ENCODE assay signal across 14 cellular contexts in the genomic region with DNA sequence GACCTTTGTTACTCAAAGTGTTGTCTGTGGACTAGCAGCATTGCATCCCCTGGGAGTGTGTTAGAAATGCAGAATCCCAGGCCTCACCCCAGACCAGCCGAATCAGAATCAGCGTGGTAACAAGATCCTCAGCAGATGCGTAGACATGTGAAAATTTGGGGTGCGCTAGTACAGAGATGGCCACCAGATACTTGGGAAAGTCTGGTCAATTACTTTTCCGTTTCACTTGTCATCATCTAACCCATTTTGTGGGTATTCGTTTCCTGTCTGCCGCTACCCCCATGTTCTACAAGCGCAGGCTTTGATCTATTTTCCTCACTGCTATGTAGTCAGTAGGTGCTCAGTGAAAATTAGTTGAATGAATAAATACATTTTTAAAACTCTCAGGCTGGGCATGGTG. TPM values are rescaled to one million over a fixed set of nuclear protein-coding genes. Genes with fewer than 3 reads are reported as not detected.
DNase-seq lines count a peak whose midpoint lies in the region; ATAC-seq and TF ChIP-seq lines count a peak whose summit lies in the region.
"Had no signal": no experiment of that assay in that cellular context is flagged by ENCODE, and none has a peak within 500 bp of the region (broad histone marks: within the 10 kb centered on the region; RNA-seq: fewer than 3 reads in every experiment).

No MANE protein-coding gene starts in this region.

- no peak overlapping the region for H3K4me3 Mint-ChIP-seq in activated naive CD4-positive, alpha-beta T cell treated with anti-CD3 and anti-CD28 coated beads, Interleukin-2, amount 50 U/mL, for 24 hours
- H3K4me3 Mint-ChIP-seq in activated naive CD4-positive, alpha-beta T cell treated with anti-CD3 and anti-CD28 coated beads for 36 hours, result no peak overlapping the region
- H3K4me3 Mint-ChIP-seq: brain, type B pancreatic cell had no signal

- no peaks in the 10 kb centered on the region for H3K27me3 Mint-ChIP-seq in activated naive CD4-positive, alpha-beta T cell treated with anti-CD3 and anti-CD28 coated beads, Interleukin-2, amount 50 U/mL, for 24 hours
- H3K27me3 Mint-ChIP-seq in activated naive CD4-positive, alpha-beta T cell treated with anti-CD3 and anti-CD28 coated beads for 36 hours (ENCODE audit: low read depth), result no peaks in the 10 kb centered on the region
- H3K27me3 Mint-ChIP-seq: type B pancreatic cell had no signal

- no peaks in the 10 kb centered on the region for H3K9me2 ChIP-seq in OCI-LY7 (ENCODE audit: insufficient read depth, low read length)

- TF ChIP-seq CTCF in OCI-LY7 (conservative IDR thresholded peaks at IDR 0.05; ENCODE audit: low read length), result no peak

- intact Hi-C loops in activated naive CD4-positive, alpha-beta T cell treated with anti-CD3 and anti-CD28 coated beads for 36 hours (cut with micrococcal nuclease), result no loop called here
- intact Hi-C loops in OCI-LY7 (cut with micrococcal nuclease; ENCODE audit: unreplicated experiment), result no loop called here

- H3K9me3 ChIP-seq in OCI-LY7 (ENCODE audit: low read length), result no peaks in the 10 kb centered on the region
- H3K9me3 ChIP-seq: HAP-1 had no signal

- no peaks in the 10 kb centered on the region for H3K36me3 Mint-ChIP-seq in activated naive CD4-positive, alpha-beta T cell treated with anti-CD3 and anti-CD28 coated beads, Interleukin-2, amount 50 U/mL, for 24 hours
- no peaks in the 10 kb centered on the region for H3K36me3 Mint-ChIP-seq in activated naive CD4-positive, alpha-beta T cell treated with anti-CD3 and anti-CD28 coated beads for 36 hours (ENCODE audit: low read depth)
- H3K36me3 Mint-ChIP-seq: brain, type B pancreatic cell had no signal

- H3K27ac ChIP-seq in OCI-LY7 (ENCODE audit: low read depth, low read length, poor library complexity, severe bottlenecking), result no peak overlapping the region

- H3K4me3 ChIP-seq in OCI-LY7 (ENCODE audit: low read depth, low read length, poor library complexity, severe bottlenecking), result peak overlapping the region; percentile 15
- H3K4me3 ChIP-seq: HAP-1 had no signal

- BruUV-seq in OCI-LY7 (replicated peaks; lab: Mats Ljungman, UMichigan), result no TSS peak

- peaks cover 22% of the 10 kb centered on the region for H3K4me1 Mint-ChIP-seq in activated naive CD4-positive, alpha-beta T cell treated with anti-CD3 and anti-CD28 coated beads, Interleukin-2, amount 50 U/mL, for 24 hours
- peaks cover 19% of the 10 kb centered on the region for H3K4me1 Mint-ChIP-seq in activated naive CD4-positive, alpha-beta T cell treated with anti-CD3 and anti-CD28 coated beads for 36 hours (ENCODE audit: low read depth)
- H3K4me1 Mint-ChIP-seq: brain had no signal

- ATAC-seq in HG02610 (IDR thresholded peaks at IDR 0.05; ENCODE audit: unreplicated experiment) (peak; percentile 55), GM18517 (IDR thresholded peaks at IDR 0.05; ENCODE audit: unreplicated experiment) (no peak)
- ATAC-seq: left lobe of liver had no signal

- DNase-seq in activated naive CD4-positive, alpha-beta T cell treated with anti-CD3 and anti-CD28 coated beads for 36 hours, result no peak
- DNase-seq in OCI-LY7 (ENCODE audit: low spot score) (no peak), germinal center (ENCODE audit: low spot score) (no peak), SKM-1 treated with dmso at 0.1 percent for 144 hours (lab: John Stamatoyannopoulos, UW; ENCODE audit: unreplicated experiment) (no peak)
- DNase-seq in stimulated activated CD8-positive, alpha-beta memory T cell treated with anti-CD3 and anti-CD28 coated beads, Interleukin-4, amount 100 ng/mL, for 48 hours, result no peak
- DNase-seq: MV-4-11, NCI-H2227 treated with DMSO at 0.1 percent for 48 hours had no signal

- peak overlapping the region; percentile 56 for H3K27ac Mint-ChIP-seq in activated naive CD4-positive, alpha-beta T cell treated with anti-CD3 and anti-CD28 coated beads, Interleukin-2, amount 50 U/mL, for 24 hours
- no peak overlapping the region for H3K27ac Mint-ChIP-seq in activated naive CD4-positive, alpha-beta T cell treated with anti-CD3 and anti-CD28 coated beads for 36 hours
- H3K27ac Mint-ChIP-seq: brain, type B pancreatic cell had no signal

- POLR2A ChIA-PET in OCI-LY7 (lab: Charles Lee), result no interaction called here

- H3K4me1 ChIP-seq in OCI-LY7 (ENCODE audit: insufficient read depth, low read length, poor library complexity, severe bottlenecking), result peaks cover 37% of the 10 kb centered on the region
- H3K4me1 ChIP-seq: HAP-1 had no signal

- H3K9me3 Mint-ChIP-seq in activated naive CD4-positive, alpha-beta T cell treated with anti-CD3 and anti-CD28 coated beads, Interleukin-2, amount 50 U/mL, for 24 hours, result no peaks in the 10 kb centered on the region
- H3K9me3 Mint-ChIP-seq in activated naive CD4-positive, alpha-beta T cell treated with anti-CD3 and anti-CD28 coated beads for 36 hours, result no peaks in the 10 kb centered on the region
- H3K9me3 Mint-ChIP-seq: brain, type B pancreatic cell had no signal

- H3K36me3 ChIP-seq in OCI-LY7 (ENCODE audit: insufficient read depth, low read length), result no peaks in the 10 kb centered on the region
- H3K36me3 ChIP-seq: HAP-1 had no signal

- H3K4me2 ChIP-seq in OCI-LY7 (ENCODE audit: low read length), result peak overlapping the region; percentile 56

- H4K20me1 ChIP-seq in OCI-LY7 (ENCODE audit: insufficient read depth, low read length), result no peaks in the 10 kb centered on the region

- peak overlapping the region; percentile 73; the same call in 1 of the 2 replicates for H2AFZ ChIP-seq in OCI-LY7 (ENCODE audit: low read length)

- CTCF ChIA-PET in activated naive CD4-positive, alpha-beta T cell treated with anti-CD3 and anti-CD28 coated beads for 36 hours (lab: Charles Lee), result no interaction called here
- CTCF ChIA-PET in OCI-LY7 (lab: Charles Lee; ENCODE audit: unreplicated experiment), result no interaction called here

- no peaks in the 10 kb centered on the region for H3K79me2 ChIP-seq in OCI-LY7 (ENCODE audit: insufficient read depth, low read depth, low read length)

RNA-seq across cellular contexts. Expression of gene HERPUD1, which starts 33.1 kb away (rescaled TPM):
- 100 to 1,000 TPM; 118 to 120 TPM for total RNA-seq in activated naive CD4-positive, alpha-beta T cell treated with anti-CD3 and anti-CD28 coated beads for 36 hours
- 121 and 140 TPM in 2 replicates for total RNA-seq in OCI-LY7 (2014; rRNA removed; shearing (Covaris generic))
- 294 and 342 TPM in 2 replicates for total RNA-seq in OCI-LY7 (2022)

RNA-seq across cellular contexts. Expression of gene SLC12A3, which starts 33.8 kb away (rescaled TPM):
- total RNA-seq in activated naive CD4-positive, alpha-beta T cell treated with anti-CD3 and anti-CD28 coated beads for 36 hours, result not detected
- 0.25 and 1.6 TPM in 2 replicates for total RNA-seq in OCI-LY7 (2014; rRNA removed; shearing (Covaris generic))
- total RNA-seq in OCI-LY7 (2022), result 0.63 and 0.88 TPM in 2 replicates
- total RNA-seq: left lobe of liver had no signal
